Comparison of ENCODE assay signal across 25 cellular contexts in the genomic region with DNA sequence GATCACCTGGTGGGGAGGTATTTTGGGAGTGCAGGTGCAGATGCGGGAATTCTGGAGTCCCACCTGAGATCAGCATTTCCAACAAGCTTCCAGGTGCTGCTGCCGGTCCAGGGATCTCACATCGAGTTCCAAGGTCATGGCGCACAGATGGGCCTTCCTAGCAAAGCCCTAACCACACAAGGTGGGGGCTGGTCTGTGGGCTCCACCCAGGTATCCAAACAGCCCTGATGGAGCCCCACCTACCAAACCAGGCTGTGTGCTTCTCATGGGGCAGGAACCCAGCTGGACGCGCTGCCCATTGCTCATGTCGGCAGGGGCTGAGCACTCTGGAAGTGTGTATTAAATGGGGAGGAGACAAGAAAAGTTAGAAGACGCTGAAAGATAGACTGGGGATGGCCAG. TPM values are rescaled to one million over a fixed set of nuclear protein-coding genes. Genes with fewer than 3 reads are reported as not detected.
"Had no signal": no experiment of that assay in that cellular context is flagged by ENCODE, and none has a peak within 500 bp of the region (broad histone marks: within the 10 kb centered on the region; RNA-seq: fewer than 3 reads in every experiment).

No MANE protein-coding gene starts in this region.

- FAIRE-seq: small intestine had no signal

- H3K9me3 ChIP-seq: psoas muscle, right lobe of liver, sigmoid colon, stomach, thoracic aorta, thyroid gland, tibial nerve, upper lobe of right lung, uterus had no signal

- H3K4me1 Mint-ChIP-seq: naive thymus-derived CD4-positive, alpha-beta T cell; natural killer cell; nephron; stimulated activated effector memory CD8-positive, alpha-beta T cell treated with anti-CD3 and anti-CD28 coated beads, Interleukin-12 subunit alpha, Interleukin-12 subunit beta, amount 100 ng/mL, for 72 hours; stimulated activated naive B cell treated with anti-CD40 and anti-IgM and Interleukin-4, amounts not matched to agents 10 μg/mL and 1 μg/mL and 100 μg/mL, for 72 hours had no signal

- ATAC-seq: naive thymus-derived CD4-positive, alpha-beta T cell; natural killer cell; psoas muscle; right cardiac atrium; right lobe of liver; stimulated activated effector memory CD8-positive, alpha-beta T cell treated with anti-CD3 and anti-CD28 coated beads, Interleukin-12 subunit alpha, Interleukin-12 subunit beta, amount 100 ng/mL, for 72 hours; stimulated activated naive B cell treated with anti-CD40 and anti-IgM and Interleukin-4, amounts not matched to agents 10 μg/mL and 1 μg/mL and 100 μg/mL, for 72 hours; upper lobe of right lung had no signal

- H3K27me3 ChIP-seq: neural progenitor cell, right lobe of liver, sigmoid colon, stomach, thyroid gland, tibial nerve, upper lobe of right lung, uterus had no signal

- DNase-seq: naive thymus-derived CD4-positive, alpha-beta T cell; natural killer cell; occipital lobe; psoas muscle; right cardiac atrium; right lobe of liver; sigmoid colon; small intestine; stimulated activated CD4-positive, alpha-beta T cell treated with anti-CD3 and anti-CD28 coated beads, Interleukin-15, amount 100 ng/mL, for 24 hours; stimulated activated CD4-positive, alpha-beta T cell treated with anti-CD3 and anti-CD28 coated beads, Interleukin-2, amount 100 ng/mL, for 24 hours; stimulated activated CD4-positive, alpha-beta T cell treated with anti-CD3 and anti-CD28 coated beads, Interleukin-2, amount 100 ng/mL, for 48 hours; stimulated activated CD4-positive, alpha-beta T cell treated with anti-CD3 and anti-CD28 coated beads, Interleukin-4, amount 100 ng/mL, for 24 hours; stimulated activated naive B cell treated with anti-CD40 and anti-IgM and Interleukin-4, amounts not matched to agents 10 μg/mL and 1 μg/mL and 100 μg/mL, for 72 hours; stimulated activated naive CD4-positive, alpha-beta T cell treated with Interleukin-2 at 50 U/mL for 16 hours; stomach; thyroid gland; upper lobe of right lung; uterus had no signal

- H3K36me3 Mint-ChIP-seq: naive thymus-derived CD4-positive, alpha-beta T cell; natural killer cell; neural progenitor cell; stimulated activated effector memory CD8-positive, alpha-beta T cell treated with anti-CD3 and anti-CD28 coated beads, Interleukin-12 subunit alpha, Interleukin-12 subunit beta, amount 100 ng/mL, for 72 hours; stimulated activated naive B cell treated with anti-CD40 and anti-IgM and Interleukin-4, amounts not matched to agents 10 μg/mL and 1 μg/mL and 100 μg/mL, for 72 hours had no signal

- H3K27ac ChIP-seq: neural progenitor cell, parathyroid adenoma, psoas muscle, right lobe of liver, sigmoid colon, stomach, thoracic aorta, thyroid gland, tibial nerve, upper lobe of right lung, uterus had no signal

- H3K27ac Mint-ChIP-seq: naive thymus-derived CD4-positive, alpha-beta T cell; natural killer cell; nephron; neural progenitor cell; stimulated activated effector memory CD8-positive, alpha-beta T cell treated with anti-CD3 and anti-CD28 coated beads, Interleukin-12 subunit alpha, Interleukin-12 subunit beta, amount 100 ng/mL, for 72 hours; stimulated activated naive B cell treated with anti-CD40 and anti-IgM and Interleukin-4, amounts not matched to agents 10 μg/mL and 1 μg/mL and 100 μg/mL, for 72 hours; stimulated activated naive CD8-positive, alpha-beta T cell treated with anti-CD3 and anti-CD28 coated beads, Interleukin-15, Interleukin-2, amounts not matched to agents 100 ng/mL and 50 ng/mL, for 24 hours had no signal

- H3K36me3 ChIP-seq: neural progenitor cell, right lobe of liver, sigmoid colon, thoracic aorta, thyroid gland, tibial nerve, upper lobe of right lung, uterus had no signal

- H3K4me1 ChIP-seq: parathyroid adenoma, psoas muscle, right lobe of liver, sigmoid colon, stomach, thyroid gland, tibial nerve, upper lobe of right lung, uterus had no signal

- H3K9me3 Mint-ChIP-seq: naive thymus-derived CD4-positive, alpha-beta T cell; natural killer cell; nephron; neural progenitor cell; stimulated activated effector memory CD8-positive, alpha-beta T cell treated with anti-CD3 and anti-CD28 coated beads, Interleukin-12 subunit alpha, Interleukin-12 subunit beta, amount 100 ng/mL, for 72 hours; stimulated activated naive B cell treated with anti-CD40 and anti-IgM and Interleukin-4, amounts not matched to agents 10 μg/mL and 1 μg/mL and 100 μg/mL, for 72 hours; stimulated activated naive CD8-positive, alpha-beta T cell treated with anti-CD3 and anti-CD28 coated beads, Interleukin-15, Interleukin-2, amounts not matched to agents 100 ng/mL and 50 ng/mL, for 24 hours had no signal

- H3K4me3 ChIP-seq: neural progenitor cell, psoas muscle, right lobe of liver, sigmoid colon, stomach, thoracic aorta, thyroid gland, tibial nerve, upper lobe of right lung, uterus had no signal

- H3K4me3 Mint-ChIP-seq: naive thymus-derived CD4-positive, alpha-beta T cell; natural killer cell; nephron; neural progenitor cell; stimulated activated effector memory CD8-positive, alpha-beta T cell treated with anti-CD3 and anti-CD28 coated beads, Interleukin-12 subunit alpha, Interleukin-12 subunit beta, amount 100 ng/mL, for 72 hours; stimulated activated naive B cell treated with anti-CD40 and anti-IgM and Interleukin-4, amounts not matched to agents 10 μg/mL and 1 μg/mL and 100 μg/mL, for 72 hours; stimulated activated naive CD8-positive, alpha-beta T cell treated with anti-CD3 and anti-CD28 coated beads, Interleukin-15, Interleukin-2, amounts not matched to agents 100 ng/mL and 50 ng/mL, for 24 hours had no signal

RNA-seq across cellular contexts. Expression of a gene that starts 35.0 kb away (rescaled TPM):
- total RNA-seq: natural killer cell had no signal
- polyA plus RNA-seq: naive thymus-derived CD4-positive, alpha-beta T cell had no signal
